ENCODE assay signal across 7 cellular contexts in genomic region chr2:121734544-121734943, GRCh38. TPM values are rescaled to one million over a fixed set of nuclear protein-coding genes. Genes with fewer than 3 reads are reported as not detected.
A peak's percentile ranks its signal among the peaks of the same experiment; 100 is the strongest.
DNase-seq lines count a peak whose midpoint lies in the region; ATAC-seq, FAIRE-seq and TF ChIP-seq lines count a peak whose summit lies in the region.
"Not testable (repeated sequence)": the region's sequence is repeated elsewhere in the genome, so short reads cannot be mapped to it uniquely, and the experiment has no call there.

No MANE protein-coding gene starts in this region.

- H3K9ac ChIP-seq in MM.1S (ENCODE audit: low read length); adipocyte (ENCODE audit: low read length); endothelial cell of umbilical vein (replicated peaks; ENCODE audit: extremely low read depth, insufficient read depth, low read length); neural cell (ENCODE audit: low read length): not testable (repeated sequence)

- H3K9me1 ChIP-seq in endothelial cell of umbilical vein (replicated peaks; ENCODE audit: control insufficient read depth, extremely low read depth, insufficient read depth, low read length), result not testable (repeated sequence)

- peaks cover 17 to 64% (median 25%) of the 10 kb centered on the region in 4 donors for H3K4me1 Mint-ChIP-seq in CD4-positive, CD25-positive, alpha-beta regulatory T cell
- peaks cover 37% of the 10 kb centered on the region for H3K4me1 Mint-ChIP-seq in T-helper 2 cell treated with Interferon-gamma antibody and Interleukin-4, amounts not matched to agents 5 μg/mL and 100 μg/mL, for 36 hours (ENCODE audit: low read depth)
- peaks cover 47% of the 10 kb centered on the region for H3K4me1 Mint-ChIP-seq in activated T-cell treated with anti-CD3 and anti-CD28 coated beads, Interleukin-2, amount 50 U/mL, for 4 hours (ENCODE audit: low read depth)

- peaks cover 29% of the 10 kb centered on the region for H3K4me1 ChIP-seq in CD4-positive, CD25-positive, alpha-beta regulatory T cell (ENCODE audit: control insufficient read depth, insufficient read depth, low read length, poor library complexity, severe bottlenecking)
- not testable (repeated sequence) for H3K4me1 ChIP-seq in MM.1S (ENCODE audit: low read length); adipocyte (ENCODE audit: control insufficient read depth, insufficient read depth, low read length); endothelial cell of umbilical vein (ENCODE audit: control insufficient read depth, extremely low read depth, insufficient read depth, low read length)

- intact Hi-C loops in endothelial cell of umbilical vein (cut with micrococcal nuclease), result not testable (repeated sequence)

- not testable (repeated sequence) for ATAC-seq in CD4-positive, CD25-positive, alpha-beta regulatory T cell (ENCODE audit: low read depth in 2 of 2); activated T-cell treated with anti-CD3 and anti-CD28 coated beads, Interleukin-2, amount 50 U/mL, for 4 hours

- not testable (repeated sequence) for H3K27ac ChIP-seq in CD4-positive, CD25-positive, alpha-beta regulatory T cell (ENCODE audit: insufficient read depth, low read length, poor library complexity, severe bottlenecking); MM.1S (ENCODE audit: low read length); endothelial cell of umbilical vein (ENCODE audit: insufficient read depth, low read depth, low read length); neural cell (ENCODE audit: low read length)

- H3K9me3 Mint-ChIP-seq in CD4-positive, CD25-positive, alpha-beta regulatory T cell; T-helper 2 cell treated with Interferon-gamma antibody and Interleukin-4, amounts not matched to agents 5 μg/mL and 100 μg/mL, for 36 hours; activated T-cell treated with anti-CD3 and anti-CD28 coated beads, Interleukin-2, amount 50 U/mL, for 4 hours: not testable (repeated sequence)

- H3K27me3 Mint-ChIP-seq in CD4-positive, CD25-positive, alpha-beta regulatory T cell; T-helper 2 cell treated with Interferon-gamma antibody and Interleukin-4, amounts not matched to agents 5 μg/mL and 100 μg/mL, for 36 hours (ENCODE audit: low read depth); activated T-cell treated with anti-CD3 and anti-CD28 coated beads, Interleukin-2, amount 50 U/mL, for 4 hours (ENCODE audit: low read depth): not testable (repeated sequence)

- not testable (repeated sequence) for TF ChIP-seq POLR2A in endothelial cell of umbilical vein (IDR thresholded peaks at IDR 0.05; ENCODE audit: low read depth, low read length)

- TF ChIP-seq EP300 in neural cell (conservative IDR thresholded peaks at IDR 0.05; ENCODE audit: poor library complexity, severe bottlenecking), result not testable (repeated sequence)

- DNase-seq in CD4-positive, CD25-positive, alpha-beta regulatory T cell; MM.1S; T-helper 2 cell treated with Interferon-gamma antibody and Interleukin-4, amounts not matched to agents 5 μg/mL and 100 μg/mL, for 36 hours (ENCODE audit: low spot score); activated T-cell treated with anti-CD3 and anti-CD28 coated beads, Interleukin-2, amount 50 U/mL, for 4 hours; adipocyte (ENCODE audit: low read depth); endothelial cell of umbilical vein (ENCODE audit: low read depth, low spot score): not testable (repeated sequence)

- CTCF ChIA-PET in endothelial cell of umbilical vein (lab: Charles Lee), result not testable (repeated sequence)

- peaks cover 18% of the 10 kb centered on the region for H3K36me3 Mint-ChIP-seq in CD4-positive, CD25-positive, alpha-beta regulatory T cell
- H3K36me3 Mint-ChIP-seq in T-helper 2 cell treated with Interferon-gamma antibody and Interleukin-4, amounts not matched to agents 5 μg/mL and 100 μg/mL, for 36 hours (ENCODE audit: low read depth), result peaks cover 42% of the 10 kb centered on the region
- peaks cover 34% of the 10 kb centered on the region for H3K36me3 Mint-ChIP-seq in activated T-cell treated with anti-CD3 and anti-CD28 coated beads, Interleukin-2, amount 50 U/mL, for 4 hours (ENCODE audit: insufficient read depth)

- H3K4me3 ChIP-seq in CD4-positive, CD25-positive, alpha-beta regulatory T cell (ENCODE audit: low read depth, low read length), result peak overlapping the region; percentile 87
- H3K4me3 ChIP-seq in MM.1S (ENCODE audit: low read length); endothelial cell of umbilical vein (replicated peaks in 1 of 3; ENCODE audit: insufficient read depth in 1 of 3, low read depth in 1 of 3, low read length in 3 of 3): not testable (repeated sequence)
- peak overlapping the region; percentile 98 for H3K4me3 ChIP-seq in adipocyte (ENCODE audit: low read length)
- peak overlapping the region; percentile 97 for H3K4me3 ChIP-seq in neural cell (ENCODE audit: low read length)

- not testable (repeated sequence) for H3K27me3 ChIP-seq in CD4-positive, CD25-positive, alpha-beta regulatory T cell (ENCODE audit: control insufficient read depth, insufficient read depth, low read length); MM.1S (replicated peaks; ENCODE audit: insufficient read depth, low read length); adipocyte (replicated peaks; ENCODE audit: control insufficient read depth, insufficient read depth, low read length); endothelial cell of umbilical vein (ENCODE audit: control insufficient read depth in 2 of 2, insufficient read depth in 2 of 2, low read length in 2 of 2); neural cell (ENCODE audit: insufficient read depth, low read depth, low read length)

- H3K4me2 ChIP-seq in MM.1S (ENCODE audit: low read depth, low read length) (peak overlapping the region; percentile 64; the same call in 1 of the 2 replicates), endothelial cell of umbilical vein (ENCODE audit: insufficient read depth, low read length) (peak overlapping the region; percentile 94)
- H3K4me2 ChIP-seq in neural cell (ENCODE audit: low read length), result not testable (repeated sequence)

- dilution Hi-C loops in endothelial cell of umbilical vein (cut with MboI; ENCODE audit: extremely low pct_ligation_motif_present, low sequenced_read_pairs), result not testable (repeated sequence)

- H3K4me3 Mint-ChIP-seq in CD4-positive, CD25-positive, alpha-beta regulatory T cell, result peak overlapping the region in 3 of 4 donors; percentile 32 to 95 (median 43)
- peak overlapping the region; percentile 97 for H3K4me3 Mint-ChIP-seq in T-helper 2 cell treated with Interferon-gamma antibody and Interleukin-4, amounts not matched to agents 5 μg/mL and 100 μg/mL, for 36 hours
- H3K4me3 Mint-ChIP-seq in activated T-cell treated with anti-CD3 and anti-CD28 coated beads, Interleukin-2, amount 50 U/mL, for 4 hours, result peak overlapping the region; percentile 97

- H3K9me3 ChIP-seq in CD4-positive, CD25-positive, alpha-beta regulatory T cell (ENCODE audit: control insufficient read depth in 2 of 2, low read length in 2 of 2); MM.1S (replicated peaks; ENCODE audit: insufficient read depth, low read length); adipocyte (ENCODE audit: control insufficient read depth, low read length); endothelial cell of umbilical vein (replicated peaks; ENCODE audit: control insufficient read depth, insufficient read depth, low read length); neural cell (ENCODE audit: low read length): not testable (repeated sequence)

- POLR2A ChIA-PET in endothelial cell of umbilical vein (lab: Charles Lee), result interaction anchor here (2.5 kb wide), 1 partner anchor 204 kb away, joined by 19 read pairs; the partner anchor contains the start of gene RNU4ATAC

- H2AFZ ChIP-seq in MM.1S (ENCODE audit: low read length); endothelial cell of umbilical vein (ENCODE audit: low read depth, low read length); neural cell (ENCODE audit: low read depth, low read length): not testable (repeated sequence)

- TF ChIP-seq CTCF in MM.1S (IDR thresholded peaks at IDR 0.05; ENCODE audit: low read length); endothelial cell of umbilical vein (IDR thresholded peaks at IDR 0.05; ENCODE audit: extremely low read depth in 1 of 2, insufficient read depth in 1 of 2, low read depth in 1 of 2, low read length in 2 of 2); neural cell (IDR thresholded peaks at IDR 0.05; ENCODE audit: poor library complexity, severe bottlenecking): not testable (repeated sequence)

- peaks cover 38% of the 10 kb centered on the region for H3K36me3 ChIP-seq in CD4-positive, CD25-positive, alpha-beta regulatory T cell (ENCODE audit: control insufficient read depth, insufficient read depth, low read length)
- H3K36me3 ChIP-seq in MM.1S (replicated peaks; ENCODE audit: insufficient read depth, low read length), result peaks cover 12% of the 10 kb centered on the region
- H3K36me3 ChIP-seq in adipocyte (ENCODE audit: control insufficient read depth, insufficient read depth, low read length, severe bottlenecking), result peaks cover 47% of the 10 kb centered on the region
- H3K36me3 ChIP-seq in endothelial cell of umbilical vein (ENCODE audit: control insufficient read depth in 2 of 2, extremely low read depth in 1 of 2, insufficient read depth in 2 of 2, low read length in 2 of 2), result peaks cover 7 to 10% of the 10 kb centered on the region in 2 experiments
- not testable (repeated sequence) for H3K36me3 ChIP-seq in neural cell (ENCODE audit: insufficient read depth, low read length)

- TF ChIP-seq RAD21 in neural cell (conservative IDR thresholded peaks at IDR 0.05), result not testable (repeated sequence)

- H3K9me2 ChIP-seq in MM.1S (replicated peaks; ENCODE audit: insufficient read depth, low read length); neural cell (ENCODE audit: insufficient read depth, low read length): not testable (repeated sequence)

- not testable (repeated sequence) for H3F3A ChIP-seq in MM.1S (ENCODE audit: insufficient read depth, low read length); neural cell (ENCODE audit: insufficient read depth, low read length, poor library complexity, severe bottlenecking)

- peaks cover 54% of the 10 kb centered on the region for H3K79me2 ChIP-seq in MM.1S (ENCODE audit: low read length)
- peaks cover 22% of the 10 kb centered on the region for H3K79me2 ChIP-seq in endothelial cell of umbilical vein (ENCODE audit: control insufficient read depth, insufficient read depth, low read length)
- H3K79me2 ChIP-seq in neural cell (replicated peaks; ENCODE audit: insufficient read depth, low read length), result peaks cover 18% of the 10 kb centered on the region

- BruUV-seq in endothelial cell of umbilical vein (replicated peaks; lab: Mats Ljungman, UMichigan), result not testable (repeated sequence)

- peak overlapping the region in 1 of 3 donors; percentile 98 for H3K27ac Mint-ChIP-seq in CD4-positive, CD25-positive, alpha-beta regulatory T cell
- H3K27ac Mint-ChIP-seq in T-helper 2 cell treated with Interferon-gamma antibody and Interleukin-4, amounts not matched to agents 5 μg/mL and 100 μg/mL, for 36 hours, result not testable (repeated sequence)

- H4K20me1 ChIP-seq in MM.1S (ENCODE audit: insufficient read depth, low read length); endothelial cell of umbilical vein (replicated peaks; ENCODE audit: control insufficient read depth, extremely low read depth, insufficient read depth, low read length); neural cell (ENCODE audit: insufficient read depth): not testable (repeated sequence)

- not testable (repeated sequence) for FAIRE-seq in endothelial cell of umbilical vein (lab: Jason Lieb, UNC)

RNA-seq across cellular contexts. Expression of gene NIFK, which starts 2.1 kb away (rescaled TPM):
- total RNA-seq in CD4-positive, CD25-positive, alpha-beta regulatory T cell, result 27.7 TPM
- 10 to 100 TPM; 60.4 to 82.5 (median 69.2) TPM for polyA plus RNA-seq in CD4-positive, CD25-positive, alpha-beta regulatory T cell
- total RNA-seq in activated T-cell treated with anti-CD3 and anti-CD28 coated beads, Interleukin-2, amount 50 U/mL, for 4 hours, result 100 to 1,000 TPM; 198 to 247 (median 209) TPM
- total RNA-seq in endothelial cell of umbilical vein, result 56.2 and 59.7 TPM in 2 replicates
- 8.1 and 10.7 TPM in 2 replicates for polyA plus RNA-seq in endothelial cell of umbilical vein
- polyA plus RNA-seq in endothelial cell of umbilical vein (2011; cell fraction: cytosol; rRNA removed), result 12.1 and 14.9 TPM in 2 replicates
- polyA plus RNA-seq in endothelial cell of umbilical vein (2011; cell fraction: nucleus; rRNA removed), result 13.0 and 15.6 TPM in 2 replicates
- polyA plus RNA-seq in endothelial cell of umbilical vein (2012), result 53.4 and 68.3 TPM in 2 replicates
- 9.0 and 9.5 TPM in 2 replicates for polyA minus RNA-seq in endothelial cell of umbilical vein
- polyA minus RNA-seq in endothelial cell of umbilical vein (2011; cell fraction: cytosol; rRNA and poly(A)+ RNA removed), result 15.5 TPM
- 3.3 and 5.9 TPM in 2 replicates for polyA minus RNA-seq in endothelial cell of umbilical vein (2011; cell fraction: nucleus; rRNA and poly(A)+ RNA removed)
- polyA plus RNA-seq in neural cell, result 60.9 and 81.0 TPM in 2 replicates
- polyA minus RNA-seq in neural cell, result 46.5 and 51.7 TPM in 2 replicates

RNA-seq across cellular contexts. Expression of gene TSN, which starts 20.9 kb away (rescaled TPM):
- total RNA-seq in CD4-positive, CD25-positive, alpha-beta regulatory T cell, result 61.9 TPM
- polyA plus RNA-seq in CD4-positive, CD25-positive, alpha-beta regulatory T cell, result 10 to 100 TPM; 82.6 to 99.4 (median 93.7) TPM
- total RNA-seq in activated T-cell treated with anti-CD3 and anti-CD28 coated beads, Interleukin-2, amount 50 U/mL, for 4 hours, result 100 to 1,000 TPM in 1 of 3 donors, 10 to 100 TPM in 2; 93.3 to 108 (median 95.2) TPM
- total RNA-seq in endothelial cell of umbilical vein, result 76.1 and 79.8 TPM in 2 replicates
- polyA plus RNA-seq in endothelial cell of umbilical vein, result 24.6 and 33.2 TPM in 2 replicates
- polyA plus RNA-seq in endothelial cell of umbilical vein (2011; cell fraction: cytosol; rRNA removed), result 40.6 and 42.6 TPM in 2 replicates
- 17.9 and 26.3 TPM in 2 replicates for polyA plus RNA-seq in endothelial cell of umbilical vein (2011; cell fraction: nucleus; rRNA removed)
- polyA plus RNA-seq in endothelial cell of umbilical vein (2012), result 47.8 and 67.8 TPM in 2 replicates
- polyA minus RNA-seq in endothelial cell of umbilical vein, result 42.2 and 45.0 TPM in 2 replicates
- 28.1 TPM for polyA minus RNA-seq in endothelial cell of umbilical vein (2011; cell fraction: cytosol; rRNA and poly(A)+ RNA removed)
- 23.9 and 38.6 TPM in 2 replicates for polyA minus RNA-seq in endothelial cell of umbilical vein (2011; cell fraction: nucleus; rRNA and poly(A)+ RNA removed)
- polyA plus RNA-seq in neural cell, result 120 and 171 TPM in 2 replicates
- 101 TPM in 2 replicates for polyA minus RNA-seq in neural cell

Comparison
In these comparisons a context has a peak if more than half of its experiments do, and no peak if none do; other contexts are left out.
1. H3K4me3 Mint-ChIP-seq: peak in every context shown above with its lines; median percentile 97 in T-helper 2 cell treated with Interferon-gamma antibody and Interleukin-4, amounts not matched to agents 5 μg/mL and 100 μg/mL, for 36 hours; 97 in activated T-cell treated with anti-CD3 and anti-CD28 coated beads, Interleukin-2, amount 50 U/mL, for 4 hours; 43 in CD4-positive, CD25-positive, alpha-beta regulatory T cell.